ENCODE assay signal across 1 cellular context in the genomic region with DNA sequence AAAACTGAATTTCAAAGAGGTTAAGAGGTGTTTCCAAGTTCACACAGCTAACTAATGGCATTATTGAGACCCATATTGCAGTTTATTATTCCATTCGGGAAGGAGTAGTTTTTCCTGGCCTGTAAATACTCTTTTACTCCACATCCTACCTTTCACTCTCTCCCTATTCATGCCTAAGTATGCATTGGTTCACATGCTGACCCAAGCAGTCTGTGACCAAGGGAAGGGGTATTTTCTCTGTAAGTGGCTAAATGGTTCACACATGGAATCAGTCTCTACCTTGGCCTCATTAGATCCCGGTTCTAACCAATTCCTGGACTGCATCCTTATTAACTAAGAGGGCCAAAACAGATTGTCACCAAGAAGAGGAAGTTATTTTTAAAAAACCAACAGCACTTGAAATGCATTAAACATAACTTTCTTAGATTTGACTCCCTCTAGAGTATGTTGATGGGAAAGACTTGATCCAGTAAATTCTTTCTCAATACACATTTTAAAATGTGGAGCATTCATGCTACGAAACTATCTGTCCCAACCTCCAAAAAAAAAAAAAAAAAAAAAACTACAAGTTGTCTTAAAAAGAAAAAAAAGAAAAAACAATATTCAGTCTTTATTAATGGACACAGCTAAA.
TF ChIP-seq lines count a peak whose summit lies in the region.

No MANE protein-coding gene starts in this region.

TF ChIP-seq in HCT116, 20 proteins besides CTCF, POLR2A, EP300 and RAD21 (continued from another document):
- TF ChIP-seq, protein P1, sequence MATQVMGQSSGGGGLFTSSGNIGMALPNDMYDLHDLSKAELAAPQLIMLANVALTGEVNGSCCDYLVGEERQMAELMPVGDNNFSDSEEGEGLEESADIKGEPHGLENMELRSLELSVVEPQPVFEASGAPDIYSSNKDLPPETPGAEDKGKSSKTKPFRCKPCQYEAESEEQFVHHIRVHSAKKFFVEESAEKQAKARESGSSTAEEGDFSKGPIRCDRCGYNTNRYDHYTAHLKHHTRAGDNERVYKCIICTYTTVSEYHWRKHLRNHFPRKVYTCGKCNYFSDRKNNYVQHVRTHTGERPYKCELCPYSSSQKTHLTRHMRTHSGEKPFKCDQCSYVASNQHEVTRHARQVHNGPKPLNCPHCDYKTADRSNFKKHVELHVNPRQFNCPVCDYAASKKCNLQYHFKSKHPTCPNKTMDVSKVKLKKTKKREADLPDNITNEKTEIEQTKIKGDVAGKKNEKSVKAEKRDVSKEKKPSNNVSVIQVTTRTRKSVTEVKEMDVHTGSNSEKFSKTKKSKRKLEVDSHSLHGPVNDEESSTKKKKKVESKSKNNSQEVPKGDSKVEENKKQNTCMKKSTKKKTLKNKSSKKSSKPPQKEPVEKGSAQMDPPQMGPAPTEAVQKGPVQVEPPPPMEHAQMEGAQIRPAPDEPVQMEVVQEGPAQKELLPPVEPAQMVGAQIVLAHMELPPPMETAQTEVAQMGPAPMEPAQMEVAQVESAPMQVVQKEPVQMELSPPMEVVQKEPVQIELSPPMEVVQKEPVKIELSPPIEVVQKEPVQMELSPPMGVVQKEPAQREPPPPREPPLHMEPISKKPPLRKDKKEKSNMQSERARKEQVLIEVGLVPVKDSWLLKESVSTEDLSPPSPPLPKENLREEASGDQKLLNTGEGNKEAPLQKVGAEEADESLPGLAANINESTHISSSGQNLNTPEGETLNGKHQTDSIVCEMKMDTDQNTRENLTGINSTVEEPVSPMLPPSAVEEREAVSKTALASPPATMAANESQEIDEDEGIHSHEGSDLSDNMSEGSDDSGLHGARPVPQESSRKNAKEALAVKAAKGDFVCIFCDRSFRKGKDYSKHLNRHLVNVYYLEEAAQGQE (IDR thresholded peaks at IDR 0.05; ENCODE audit: low read depth): no peak
- no peak for TF ChIP-seq SIN3A (IDR thresholded peaks at IDR 0.05; ENCODE audit: low read depth)
- no peak for TF ChIP-seq CBX3 (IDR thresholded peaks at IDR 0.05; ENCODE audit: low read depth)
- no peak for TF ChIP-seq JUND (IDR thresholded peaks at IDR 0.05)
- TF ChIP-seq YY1 (IDR thresholded peaks at IDR 0.05; ENCODE audit: extremely low read depth, insufficient replicate concordance, low read depth, low read length): no peak
- no peak for TF ChIP-seq ZBTB33 (IDR thresholded peaks at IDR 0.05; ENCODE audit: extremely low read depth, insufficient replicate concordance, low read length)
- TF ChIP-seq, protein P2, sequence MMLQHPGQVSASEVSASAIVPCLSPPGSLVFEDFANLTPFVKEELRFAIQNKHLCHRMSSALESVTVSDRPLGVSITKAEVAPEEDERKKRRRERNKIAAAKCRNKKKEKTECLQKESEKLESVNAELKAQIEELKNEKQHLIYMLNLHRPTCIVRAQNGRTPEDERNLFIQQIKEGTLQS (IDR thresholded peaks at IDR 0.05): no peak
- no peak for TF ChIP-seq TCF7L2 (IDR thresholded peaks at IDR 0.05; ENCODE audit: borderline replicate concordance, extremely low read depth, insufficient read depth, insufficient read length)
- no peak for TF ChIP-seq FOSL1 (IDR thresholded peaks at IDR 0.05; ENCODE audit: low read depth)
- TF ChIP-seq MAX (IDR thresholded peaks at IDR 0.05): no peak
- TF ChIP-seq EZH2 (IDR thresholded peaks at IDR 0.05): no peak
- no peak for TF ChIP-seq SRF (IDR thresholded peaks at IDR 0.05; ENCODE audit: low read depth)
- TF ChIP-seq POLR2AphosphoS5 (IDR thresholded peaks at IDR 0.05; ENCODE audit: low read depth, low read length): no peak
- TF ChIP-seq EGR1 (IDR thresholded peaks at IDR 0.05; ENCODE audit: low read depth): no peak
- no peak for TF ChIP-seq ELF1 (IDR thresholded peaks at IDR 0.05; ENCODE audit: borderline replicate concordance, low read depth)
- no peak for TF ChIP-seq EZH2phosphoT487 (IDR thresholded peaks at IDR 0.05; ENCODE audit: borderline replicate concordance)
- TF ChIP-seq CEBPB (IDR thresholded peaks at IDR 0.05; ENCODE audit: low read depth): no peak
- no peak for TF ChIP-seq SP1 (IDR thresholded peaks at IDR 0.05; ENCODE audit: low read depth)
